8 cellular contexts compared by ENCODE assay signal in the genomic region with DNA sequence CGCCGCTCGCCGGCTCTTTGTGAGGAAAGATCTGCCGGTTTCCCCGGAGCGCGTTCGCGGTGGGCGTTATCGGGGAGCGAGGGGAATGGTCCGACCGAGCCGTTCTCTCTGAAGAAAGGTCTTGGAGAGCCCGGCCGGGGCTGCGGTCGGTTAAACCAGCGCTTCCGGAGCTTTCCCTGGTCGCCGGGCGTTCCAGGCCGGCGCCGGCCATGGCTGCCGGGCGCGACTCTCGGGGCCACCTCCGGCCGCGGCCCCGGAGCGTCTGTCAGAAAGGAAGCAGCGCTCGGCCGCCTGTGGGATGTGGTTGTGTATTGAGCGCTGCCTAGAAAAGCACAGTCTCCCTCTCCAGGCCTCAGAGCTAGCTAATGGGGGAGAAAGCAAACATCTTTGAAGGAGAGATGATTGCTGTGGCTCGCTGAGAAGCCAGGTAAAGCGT. TPM values are rescaled to one million over a fixed set of nuclear protein-coding genes. Genes with fewer than 3 reads are reported as not detected.
A peak's percentile ranks its signal among the peaks of the same experiment; 100 is the strongest.
DNase-seq lines count a peak whose midpoint lies in the region; ATAC-seq lines count a peak whose summit lies in the region.

No MANE protein-coding gene starts in this region.

- DNase-seq in DMS 273 (lab: John Stamatoyannopoulos, UW; ENCODE audit: unreplicated experiment) (peak; percentile 88), T follicular helper cell (ENCODE audit: low read depth) (peak; percentile 33), amygdala (lab: John Stamatoyannopoulos, UW) (peak in 40 of 56 donors; percentile 12 to 71 (median 42)), left ventricle myocardium superior (peak; percentile 85), posterior vena cava (ENCODE audit: low spot score) (peak; percentile 91), aorta (peak; percentile 79 to 88)

- H3K27me3 Mint-ChIP-seq in IgD-negative memory B cell = no peaks in the 10 kb centered on the region

- H3K27ac ChIP-seq in aorta (ENCODE audit: low read depth in 1 of 2, low read length in 2 of 2) = peak overlapping the region; percentile 77 to 81

- peaks cover 0 to 3% of the 10 kb centered on the region in 2 donors for H3K4me1 ChIP-seq in aorta (ENCODE audit: control insufficient read depth in 1 of 2, insufficient read depth in 2 of 2, low read length in 2 of 2)

- intact Hi-C loops in left ventricle myocardium superior (cut with micrococcal nuclease) (no loop called here), posterior vena cava (cut with DNase I) (no loop called here), aorta (cut with DNase I) (loop anchor here (5.0 to 10.0 kb wide), 2 partner anchors 42 to 54 kb away; a partner anchor contains a TSS)

- WGBS in aorta, 2 donors = 0% methylated on average over 43 of the region's 43 CpGs

- no peaks in the 10 kb centered on the region for H3K36me3 Mint-ChIP-seq in IgD-negative memory B cell

- peak overlapping the region; percentile 91 to 97 (median 92) for H3K27ac Mint-ChIP-seq in IgD-negative memory B cell

- peak overlapping the region; percentile 91 to 95 (median 95) for H3K4me3 Mint-ChIP-seq in IgD-negative memory B cell

- H3K4me3 ChIP-seq in aorta (ENCODE audit: low read length in 2 of 2) = peak overlapping the region; percentile 83 to 98

- no peaks in the 10 kb centered on the region for H3K27me3 ChIP-seq in aorta (ENCODE audit: control insufficient read depth in 1 of 2, insufficient read depth in 2 of 2, low read length in 1 of 2)

- peaks cover 25 to 32% (median 31%) of the 10 kb centered on the region in 3 donors for H3K4me1 Mint-ChIP-seq in IgD-negative memory B cell

- ATAC-seq in GM21447 (IDR thresholded peaks at IDR 0.05; ENCODE audit: unreplicated experiment) (peak; percentile 54), left ventricle myocardium superior (peak; percentile 73), aorta (ENCODE audit: low FRiP score) (peak; percentile 80)

- no peaks in the 10 kb centered on the region for H3K36me3 ChIP-seq in aorta (ENCODE audit: control insufficient read depth in 1 of 2, insufficient read depth in 2 of 2, low read length in 1 of 2)

- no peaks in the 10 kb centered on the region for H3K9me3 Mint-ChIP-seq in IgD-negative memory B cell

- no peaks in the 10 kb centered on the region for H3K9me3 ChIP-seq in aorta (ENCODE audit: control insufficient read depth, low read length)

RNA-seq across cellular contexts. Expression of a gene that starts 0.7 kb away (rescaled TPM):
- 65.5 TPM for polyA plus RNA-seq in IgD-negative memory B cell
- total RNA-seq in left ventricle myocardium superior = 71.8 TPM
- 10 to 100 TPM; 56.2 to 75.1 TPM for total RNA-seq in posterior vena cava
- total RNA-seq in aorta = 10 to 100 TPM; 55.0 to 58.6 TPM
- polyA plus RNA-seq in aorta = 10 to 100 TPM; 25.4 to 26.4 TPM

RNA-seq across cellular contexts. Expression of a gene that starts 13.7 kb away (rescaled TPM):
- 46.5 TPM for polyA plus RNA-seq in IgD-negative memory B cell
- 17.8 TPM for total RNA-seq in left ventricle myocardium superior
- 10 to 100 TPM; 22.6 to 31.2 TPM for total RNA-seq in posterior vena cava
- 10 to 100 TPM; 38.2 to 41.1 TPM for total RNA-seq in aorta
- 10 to 100 TPM in 1 of 2 donors, 1 to 10 TPM in 1; 6.9 to 14.3 TPM for polyA plus RNA-seq in aorta

RNA-seq across cellular contexts. Expression of a gene that starts 40.6 kb away (rescaled TPM):
- polyA plus RNA-seq in IgD-negative memory B cell (24.3 TPM), aorta (10 to 100 TPM; 15.4 to 18.2 TPM)
- total RNA-seq in left ventricle myocardium superior (19.8 TPM), posterior vena cava (10 to 100 TPM; 58.7 to 67.5 TPM), aorta (100 to 1,000 TPM in 1 of 2 donors, 10 to 100 TPM in 1; 76.1 to 104 TPM)

Comparison
In these comparisons a context has a peak if more than half of its experiments do, and no peak if none do; other contexts are left out.
1. Peak in every context shown above with its lines: DNase-seq, ATAC-seq, H3K4me3 ChIP-seq and H3K27ac ChIP-seq.
2. DNase-seq: peak in every context shown above with its lines; median percentile 91 in posterior vena cava; 88 in DMS 273; 85 in left ventricle myocardium superior; 84 in aorta; 42 in amygdala; 33 in T follicular helper cell.
3. intact Hi-C loops: an anchor here in aorta (5.0 to 10.0 kb wide); none called in left ventricle myocardium superior and posterior vena cava.